Comparison of ENCODE assay signal across 2 cellular contexts in the genomic region with DNA sequence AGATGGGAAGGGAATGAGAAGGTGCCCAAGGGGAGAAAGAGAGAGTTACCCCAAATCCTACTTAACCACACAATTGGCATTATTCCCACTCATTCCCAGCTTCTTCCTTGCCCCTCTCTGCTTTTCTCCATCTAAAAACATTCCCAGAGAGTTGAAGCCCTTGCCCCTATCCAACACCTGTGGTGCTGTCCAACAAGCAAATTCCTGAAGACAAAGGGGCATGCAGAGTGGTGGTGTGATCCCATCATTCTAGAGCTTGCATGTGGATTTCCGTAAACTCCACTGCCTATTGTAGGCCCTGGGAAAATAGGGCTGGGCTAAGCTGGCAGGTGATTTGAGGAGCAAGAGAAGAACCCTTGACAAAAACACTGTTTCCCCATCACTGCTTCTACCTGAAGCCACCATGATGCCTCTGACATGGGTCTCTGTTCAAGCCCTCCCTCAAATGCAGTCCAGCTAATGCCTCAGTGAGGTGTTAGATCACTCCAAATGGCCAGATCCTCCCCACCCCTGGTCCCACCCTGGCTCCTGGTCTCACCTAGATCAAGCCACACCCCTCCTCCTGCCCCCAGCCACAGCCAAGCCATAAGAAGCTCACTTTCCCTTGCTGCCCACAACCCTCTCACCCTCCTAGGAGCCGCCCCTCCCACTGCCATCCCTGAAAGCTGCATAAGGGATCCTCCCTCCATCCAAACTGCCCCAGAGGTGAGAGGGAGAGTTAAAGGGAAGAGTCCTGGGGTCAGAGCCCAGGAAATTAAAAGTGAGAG.
A peak's percentile ranks its signal among the peaks of the same experiment; 100 is the strongest.
TF ChIP-seq lines count a peak whose summit lies in the region.

No MANE protein-coding gene starts in this region.

TF ChIP-seq in A549, 52 proteins besides CTCF, POLR2A, EP300 and RAD21 (continued from another document):
- peak; percentile 66 for TF ChIP-seq REST (IDR thresholded peaks at IDR 0.05)

TF ChIP-seq in WTC11, 78 proteins besides CTCF, POLR2A, EP300 and RAD21 (continued from another document):
- TF ChIP-seq ARID4B (CRISPR knock-in tag; IDR thresholded peaks at IDR 0.05; ENCODE audit: borderline replicate concordance), result 0 out of 2 replicates have a peak, but pooled peaks have one; percentile 36
- TF ChIP-seq ZNF121 (CRISPR knock-in tag; IDR thresholded peaks at IDR 0.05), result no peak
- TF ChIP-seq SMAD4 (CRISPR knock-in tag; IDR thresholded peaks at IDR 0.05), result 0 out of 2 replicates have a peak, but pooled peaks have one; percentile 59
- TF ChIP-seq STAT6 (CRISPR knock-in tag; conservative IDR thresholded peaks at IDR 0.05; ENCODE audit: low read depth), result no peak
- TF ChIP-seq FOXP4 (CRISPR knock-in tag; IDR thresholded peaks at IDR 0.05), result no peak
- TF ChIP-seq ZNF232 (CRISPR knock-in tag; IDR thresholded peaks at IDR 0.05), result no peak
- TF ChIP-seq, protein P1, sequence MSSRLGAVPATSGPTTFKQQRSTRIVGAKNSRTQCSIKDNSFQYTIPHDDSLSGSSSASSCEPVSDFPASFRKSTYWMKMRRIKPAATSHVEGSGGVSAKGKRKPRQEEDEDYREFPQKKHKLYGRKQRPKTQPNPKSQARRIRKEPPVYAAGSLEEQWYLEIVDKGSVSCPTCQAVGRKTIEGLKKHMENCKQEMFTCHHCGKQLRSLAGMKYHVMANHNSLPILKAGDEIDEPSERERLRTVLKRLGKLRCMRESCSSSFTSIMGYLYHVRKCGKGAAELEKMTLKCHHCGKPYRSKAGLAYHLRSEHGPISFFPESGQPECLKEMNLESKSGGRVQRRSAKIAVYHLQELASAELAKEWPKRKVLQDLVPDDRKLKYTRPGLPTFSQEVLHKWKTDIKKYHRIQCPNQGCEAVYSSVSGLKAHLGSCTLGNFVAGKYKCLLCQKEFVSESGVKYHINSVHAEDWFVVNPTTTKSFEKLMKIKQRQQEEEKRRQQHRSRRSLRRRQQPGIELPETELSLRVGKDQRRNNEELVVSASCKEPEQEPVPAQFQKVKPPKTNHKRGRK (CRISPR knock-in tag; IDR thresholded peaks at IDR 0.05; ENCODE audit: borderline replicate concordance), result no peak
- TF ChIP-seq NR2C2 (CRISPR knock-in tag; IDR thresholded peaks at IDR 0.05), result no peak
- TF ChIP-seq HMGXB4 (CRISPR knock-in tag; IDR thresholded peaks at IDR 0.05), result no peak
- TF ChIP-seq PRRX2 (CRISPR knock-in tag; IDR thresholded peaks at IDR 0.05), result 0 out of 2 replicates have a peak, but pooled peaks have one; percentile 65
- no peak for TF ChIP-seq IRF2 (CRISPR knock-in tag; IDR thresholded peaks at IDR 0.05; ENCODE audit: borderline replicate concordance, low read depth)
- TF ChIP-seq ZBTB21 (CRISPR knock-in tag; IDR thresholded peaks at IDR 0.05; ENCODE audit: borderline replicate concordance), result no peak
- TF ChIP-seq SOX15 (CRISPR knock-in tag; IDR thresholded peaks at IDR 0.05), result no peak
- TF ChIP-seq ZNF219 (CRISPR knock-in tag; IDR thresholded peaks at IDR 0.05; ENCODE audit: borderline replicate concordance), result peak; percentile 83; the same call in 1 of the 2 replicates
- TF ChIP-seq CBFB (CRISPR knock-in tag; IDR thresholded peaks at IDR 0.05; ENCODE audit: low read depth), result no peak
- no peak for TF ChIP-seq SMAD3 (CRISPR knock-in tag; IDR thresholded peaks at IDR 0.05; ENCODE audit: borderline replicate concordance)
- TF ChIP-seq ATF6 (CRISPR knock-in tag; IDR thresholded peaks at IDR 0.05), result no peak
- TF ChIP-seq JAZF1 (CRISPR knock-in tag; IDR thresholded peaks at IDR 0.05), result no peak
- TF ChIP-seq, protein P2, sequence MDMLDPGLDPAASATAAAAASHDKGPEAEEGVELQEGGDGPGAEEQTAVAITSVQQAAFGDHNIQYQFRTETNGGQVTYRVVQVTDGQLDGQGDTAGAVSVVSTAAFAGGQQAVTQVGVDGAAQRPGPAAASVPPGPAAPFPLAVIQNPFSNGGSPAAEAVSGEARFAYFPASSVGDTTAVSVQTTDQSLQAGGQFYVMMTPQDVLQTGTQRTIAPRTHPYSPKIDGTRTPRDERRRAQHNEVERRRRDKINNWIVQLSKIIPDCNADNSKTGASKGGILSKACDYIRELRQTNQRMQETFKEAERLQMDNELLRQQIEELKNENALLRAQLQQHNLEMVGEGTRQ (CRISPR knock-in tag; IDR thresholded peaks at IDR 0.05), result no peak
- TF ChIP-seq, protein P3, sequence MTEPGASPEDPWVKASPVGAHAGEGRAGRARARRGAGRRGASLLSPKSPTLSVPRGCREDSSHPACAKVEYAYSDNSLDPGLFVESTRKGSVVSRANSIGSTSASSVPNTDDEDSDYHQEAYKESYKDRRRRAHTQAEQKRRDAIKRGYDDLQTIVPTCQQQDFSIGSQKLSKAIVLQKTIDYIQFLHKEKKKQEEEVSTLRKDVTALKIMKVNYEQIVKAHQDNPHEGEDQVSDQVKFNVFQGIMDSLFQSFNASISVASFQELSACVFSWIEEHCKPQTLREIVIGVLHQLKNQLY (CRISPR knock-in tag; IDR thresholded peaks at IDR 0.05), result no peak
- TF ChIP-seq, protein P4, sequence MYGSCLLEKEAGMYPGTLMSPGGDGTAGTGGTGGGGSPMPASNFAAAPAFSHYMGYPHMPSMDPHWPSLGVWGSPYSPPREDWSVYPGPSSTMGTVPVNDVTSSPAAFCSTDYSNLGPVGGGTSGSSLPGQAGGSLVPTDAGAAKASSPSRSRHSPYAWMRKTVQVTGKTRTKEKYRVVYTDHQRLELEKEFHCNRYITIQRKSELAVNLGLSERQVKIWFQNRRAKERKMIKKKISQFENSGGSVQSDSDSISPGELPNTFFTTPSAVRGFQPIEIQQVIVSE (CRISPR knock-in tag; IDR thresholded peaks at IDR 0.05; ENCODE audit: borderline replicate concordance), result no peak
- TF ChIP-seq TEAD4 (CRISPR knock-in tag; IDR thresholded peaks at IDR 0.05), result peak; percentile 87; the same call in 1 of the 2 replicates
- TF ChIP-seq TEAD1 (CRISPR knock-in tag; IDR thresholded peaks at IDR 0.05), result peak; percentile 85; the same call in 1 of the 2 replicates
- TF ChIP-seq, protein P5, sequence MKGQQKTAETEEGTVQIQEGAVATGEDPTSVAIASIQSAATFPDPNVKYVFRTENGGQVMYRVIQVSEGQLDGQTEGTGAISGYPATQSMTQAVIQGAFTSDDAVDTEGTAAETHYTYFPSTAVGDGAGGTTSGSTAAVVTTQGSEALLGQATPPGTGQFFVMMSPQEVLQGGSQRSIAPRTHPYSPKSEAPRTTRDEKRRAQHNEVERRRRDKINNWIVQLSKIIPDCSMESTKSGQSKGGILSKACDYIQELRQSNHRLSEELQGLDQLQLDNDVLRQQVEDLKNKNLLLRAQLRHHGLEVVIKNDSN (CRISPR knock-in tag; IDR thresholded peaks at IDR 0.05), result peak; percentile 62; the same call in 1 of the 2 replicates
- peak; percentile 62; the same call in 1 of the 2 replicates for TF ChIP-seq JUN (CRISPR knock-in tag; IDR thresholded peaks at IDR 0.05)
- TF ChIP-seq EMX1 (CRISPR knock-in tag; IDR thresholded peaks at IDR 0.05), result 0 out of 2 replicates have a peak, but pooled peaks have one; percentile 53
- 0 out of 2 replicates have a peak, but pooled peaks have one; percentile 54 for TF ChIP-seq ERG (CRISPR knock-in tag; IDR thresholded peaks at IDR 0.05)
TF ChIP-seq in WTC11: peak in this region for 10.
